Comparison of ENCODE assay signal across 15 cellular contexts in genomic region chr11:128759168-128759567, GRCh38.
A peak's percentile ranks its signal among the peaks of the same experiment; 100 is the strongest.
DNase-seq lines count a peak whose midpoint lies in the region; ATAC-seq lines count a peak whose summit lies in the region.
"Had no signal": no experiment of that assay in that cellular context is flagged by ENCODE, and none has a peak within 500 bp of the region (broad histone marks: within the 10 kb centered on the region; RNA-seq: fewer than 3 reads in every experiment).

No MANE protein-coding gene starts in this region.

- H3K9me3 ChIP-seq in HUES48 (ENCODE audit: control insufficient read depth, insufficient read depth, low read length), result no peaks in the 10 kb centered on the region
- H3K9me3 ChIP-seq: gastrocnemius medialis had no signal

- H3K27me3 ChIP-seq in HUES48 (ENCODE audit: control insufficient read depth, insufficient read depth, low read length), result no peaks in the 10 kb centered on the region
- H3K27me3 ChIP-seq: gastrocnemius medialis had no signal

- H3K4me1 ChIP-seq in HUES48 (ENCODE audit: control insufficient read depth, insufficient read depth, low read length), result peaks cover 3% of the 10 kb centered on the region; the same call in 1 of the 2 replicates

- no peak for DNase-seq in activated CD4-positive, alpha-beta T cell treated with anti-CD3 and anti-CD28 coated beads, Interleukin-2, amount 10 ng/mL, durations not matched to agents 24 days and 14 days
- DNase-seq in activated CD4-positive, alpha-beta T cell treated with anti-CD3 and anti-CD28 coated beads, Interleukin-2, amount 50 U/mL, for 4 hours, result no peak
- DNase-seq in activated naive CD8-positive, alpha-beta T cell treated with anti-CD3 and anti-CD28 coated beads, Interleukin-2, amount 10 ng/mL, durations not matched to agents 7 days and 5 days, result no peak
- no peak for DNase-seq in natural killer cell treated with Interleukin-12 subunit alpha and Interleukin-12 subunit beta and Interleukin-15 and Interleukin-18, amount 100 ng/mL, for 72 hours (ENCODE audit: low spot score)
- no peak for DNase-seq in UCSD-AML1 (lab: John Stamatoyannopoulos, UW; ENCODE audit: unreplicated experiment)
- DNase-seq: DMS79; gastrocnemius medialis; NCI-H1436; stimulated activated CD4-positive, alpha-beta T cell treated with anti-CD3 and anti-CD28 coated beads, Interleukin-4, amount 100 ng/mL, for 24 hours had no signal

- POLR2A ChIA-PET in activated naive CD8-positive, alpha-beta T cell treated with anti-CD3 and anti-CD28 coated beads, Interleukin-2, amount 10 ng/mL, durations not matched to agents 7 days and 5 days (lab: Charles Lee), result no interaction called here

- H3K36me3 ChIP-seq in HUES48 (ENCODE audit: control insufficient read depth, insufficient read depth, low read length), result no peaks in the 10 kb centered on the region
- H3K36me3 ChIP-seq: gastrocnemius medialis had no signal

- H3K27me3 Mint-ChIP-seq in activated CD4-positive, alpha-beta T cell treated with anti-CD3 and anti-CD28 coated beads, Interleukin-2, amount 10 ng/mL, durations not matched to agents 24 days and 14 days, result no peaks in the 10 kb centered on the region
- no peaks in the 10 kb centered on the region for H3K27me3 Mint-ChIP-seq in activated naive CD8-positive, alpha-beta T cell treated with anti-CD3 and anti-CD28 coated beads, Interleukin-2, amount 10 ng/mL, durations not matched to agents 7 days and 5 days
- H3K27me3 Mint-ChIP-seq in natural killer cell treated with Interleukin-12 subunit alpha and Interleukin-12 subunit beta and Interleukin-15 and Interleukin-18, amount 100 ng/mL, for 72 hours, result no peaks in the 10 kb centered on the region

- no peaks in the 10 kb centered on the region for H3K9me3 Mint-ChIP-seq in activated CD4-positive, alpha-beta T cell treated with anti-CD3 and anti-CD28 coated beads, Interleukin-2, amount 10 ng/mL, durations not matched to agents 24 days and 14 days
- no peaks in the 10 kb centered on the region for H3K9me3 Mint-ChIP-seq in activated naive CD8-positive, alpha-beta T cell treated with anti-CD3 and anti-CD28 coated beads, Interleukin-2, amount 10 ng/mL, durations not matched to agents 7 days and 5 days
- no peaks in the 10 kb centered on the region for H3K9me3 Mint-ChIP-seq in natural killer cell treated with Interleukin-12 subunit alpha and Interleukin-12 subunit beta and Interleukin-15 and Interleukin-18, amount 100 ng/mL, for 72 hours

- no peak overlapping the region for H3K4me3 ChIP-seq in HUES48 (ENCODE audit: low read depth, low read length)
- H3K4me3 ChIP-seq: gastrocnemius medialis, PC-9 had no signal

- H3K4me3 Mint-ChIP-seq in activated CD4-positive, alpha-beta T cell treated with anti-CD3 and anti-CD28 coated beads, Interleukin-2, amount 10 ng/mL, durations not matched to agents 24 days and 14 days, result no peak overlapping the region
- no peak overlapping the region for H3K4me3 Mint-ChIP-seq in activated naive CD8-positive, alpha-beta T cell treated with anti-CD3 and anti-CD28 coated beads, Interleukin-2, amount 10 ng/mL, durations not matched to agents 7 days and 5 days
- peak overlapping the region; percentile 83 for H3K4me3 Mint-ChIP-seq in natural killer cell treated with Interleukin-12 subunit alpha and Interleukin-12 subunit beta and Interleukin-15 and Interleukin-18, amount 100 ng/mL, for 72 hours

- ATAC-seq in activated naive CD8-positive, alpha-beta T cell treated with anti-CD3 and anti-CD28 coated beads, Interleukin-2, amount 10 ng/mL, durations not matched to agents 7 days and 5 days (ENCODE audit: low read depth), result no peak
- no peak for ATAC-seq in natural killer cell treated with Interleukin-12 subunit alpha and Interleukin-12 subunit beta and Interleukin-15 and Interleukin-18, amount 100 ng/mL, for 72 hours
- ATAC-seq in GM19328 (IDR thresholded peaks at IDR 0.05; ENCODE audit: unreplicated experiment) (no peak), HG03045 (IDR thresholded peaks at IDR 0.05; ENCODE audit: unreplicated experiment) (no peak)
- ATAC-seq: gastrocnemius medialis, HCT116 had no signal

- intact Hi-C loops in activated CD4-positive, alpha-beta T cell treated with anti-CD3 and anti-CD28 coated beads, Interleukin-2, amount 10 ng/mL, durations not matched to agents 24 days and 14 days (cut with micrococcal nuclease), result loop anchor here (5.0 kb wide), 1 partner anchor 287 kb away; no protein-coding TSS in a partner anchor

- H3K27ac ChIP-seq in HUES48 (ENCODE audit: low read depth, low read length), result no peak overlapping the region
- H3K27ac ChIP-seq: C4-2B, gastrocnemius medialis, PC-9 had no signal

- H3K9ac ChIP-seq in HUES48 (ENCODE audit: low read depth, low read length), result 0 out of 2 replicates have a peak overlapping the region, but pooled peaks have one; percentile 7

- H3K27ac Mint-ChIP-seq in activated CD4-positive, alpha-beta T cell treated with anti-CD3 and anti-CD28 coated beads, Interleukin-2, amount 10 ng/mL, durations not matched to agents 24 days and 14 days, result peak overlapping the region; percentile 31
- peak overlapping the region; percentile 27 for H3K27ac Mint-ChIP-seq in activated naive CD8-positive, alpha-beta T cell treated with anti-CD3 and anti-CD28 coated beads, Interleukin-2, amount 10 ng/mL, durations not matched to agents 7 days and 5 days
- peak overlapping the region; percentile 93 to 96 for H3K27ac Mint-ChIP-seq in natural killer cell treated with Interleukin-12 subunit alpha and Interleukin-12 subunit beta and Interleukin-15 and Interleukin-18, amount 100 ng/mL, for 72 hours

- H3K4me1 Mint-ChIP-seq in activated CD4-positive, alpha-beta T cell treated with anti-CD3 and anti-CD28 coated beads, Interleukin-2, amount 10 ng/mL, durations not matched to agents 24 days and 14 days, result peaks cover 57% of the 10 kb centered on the region
- peaks cover 54% of the 10 kb centered on the region for H3K4me1 Mint-ChIP-seq in activated naive CD8-positive, alpha-beta T cell treated with anti-CD3 and anti-CD28 coated beads, Interleukin-2, amount 10 ng/mL, durations not matched to agents 7 days and 5 days
- peaks cover 72 to 78% of the 10 kb centered on the region in 2 donors for H3K4me1 Mint-ChIP-seq in natural killer cell treated with Interleukin-12 subunit alpha and Interleukin-12 subunit beta and Interleukin-15 and Interleukin-18, amount 100 ng/mL, for 72 hours (ENCODE audit: low read depth in 2 of 2)

- H3K36me3 Mint-ChIP-seq in activated CD4-positive, alpha-beta T cell treated with anti-CD3 and anti-CD28 coated beads, Interleukin-2, amount 10 ng/mL, durations not matched to agents 24 days and 14 days (ENCODE audit: low read depth), result peaks cover 40% of the 10 kb centered on the region
- H3K36me3 Mint-ChIP-seq in activated naive CD8-positive, alpha-beta T cell treated with anti-CD3 and anti-CD28 coated beads, Interleukin-2, amount 10 ng/mL, durations not matched to agents 7 days and 5 days, result peaks cover 36% of the 10 kb centered on the region
- peaks cover 25% of the 10 kb centered on the region for H3K36me3 Mint-ChIP-seq in natural killer cell treated with Interleukin-12 subunit alpha and Interleukin-12 subunit beta and Interleukin-15 and Interleukin-18, amount 100 ng/mL, for 72 hours

Comparison
In these comparisons a context has a peak if more than half of its experiments do, and no peak if none do; other contexts are left out.
1. H3K27ac Mint-ChIP-seq: peak in every context shown above with its lines; median percentile 94 in natural killer cell treated with Interleukin-12 subunit alpha and Interleukin-12 subunit beta and Interleukin-15 and Interleukin-18, amount 100 ng/mL, for 72 hours; 31 in activated CD4-positive, alpha-beta T cell treated with anti-CD3 and anti-CD28 coated beads, Interleukin-2, amount 10 ng/mL, durations not matched to agents 24 days and 14 days; 27 in activated naive CD8-positive, alpha-beta T cell treated with anti-CD3 and anti-CD28 coated beads, Interleukin-2, amount 10 ng/mL, durations not matched to agents 7 days and 5 days.